Comparison of ENCODE assay signal across 8 cellular contexts in the genomic region with DNA sequence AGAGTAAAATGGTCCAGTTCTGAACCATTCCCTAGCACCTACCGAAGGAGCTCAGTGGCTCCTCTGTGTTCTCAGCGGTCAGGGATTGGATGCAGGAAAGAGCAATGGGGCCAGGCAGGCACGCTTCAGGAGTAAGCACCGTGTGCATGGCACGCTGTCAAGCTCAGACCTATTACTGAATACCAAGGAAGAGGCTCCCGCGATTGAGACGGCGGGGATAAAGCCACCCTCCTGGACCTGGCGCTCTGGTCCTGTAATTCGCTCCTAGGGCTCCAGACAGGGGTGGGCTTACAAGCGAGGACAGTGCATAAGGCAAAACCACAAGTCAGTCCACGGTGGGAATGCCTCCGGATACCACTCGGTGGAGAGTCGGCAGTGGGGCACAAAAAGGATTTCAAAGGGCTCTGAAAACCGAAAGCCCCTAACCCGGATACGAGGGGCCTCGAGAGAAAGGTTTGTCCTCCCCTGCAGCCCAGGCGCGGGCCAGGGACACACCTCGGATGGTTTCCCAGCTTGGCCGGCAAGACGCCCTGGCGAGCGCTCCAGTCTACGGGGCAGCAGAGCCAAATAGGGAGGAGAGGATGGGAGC. TPM values are rescaled to one million over a fixed set of nuclear protein-coding genes. Genes with fewer than 3 reads are reported as not detected.
DNase-seq lines count a peak whose midpoint lies in the region; ATAC-seq and TF ChIP-seq lines count a peak whose summit lies in the region.

No MANE protein-coding gene starts in this region.

- H3K27me3 Mint-ChIP-seq in activated CD4-positive, alpha-beta T cell treated with anti-CD3 and anti-CD28 coated beads, Interleukin-2, amount 10 ng/mL, durations not matched to agents 7 days and 5 days, result no peaks in the 10 kb centered on the region

- H3K27ac ChIP-seq in aorta (ENCODE audit: low read depth in 1 of 2, low read length in 2 of 2), result peak overlapping the region in 1 of 2 donors; percentile 93

- no peaks in the 10 kb centered on the region for H3K27me3 ChIP-seq in aorta (ENCODE audit: control insufficient read depth in 1 of 2, insufficient read depth in 2 of 2, low read length in 1 of 2)

- CTCF ChIA-PET in activated CD4-positive, alpha-beta T cell treated with anti-CD3 and anti-CD28 coated beads, Interleukin-2, amount 10 ng/mL, durations not matched to agents 7 days and 5 days (lab: Charles Lee), result interaction anchor here (0.9 to 1.0 kb wide), 2 partner anchors 13 to 26 kb away, joined by 3 read pairs; no protein-coding TSS in a partner anchor

- H3K27ac Mint-ChIP-seq in activated CD4-positive, alpha-beta T cell treated with anti-CD3 and anti-CD28 coated beads, Interleukin-2, amount 10 ng/mL, durations not matched to agents 7 days and 5 days, result peak overlapping the region; percentile 94

- ATAC-seq in esophagus mucosa (peak; percentile 26), mucosa of descending colon (no peak), aorta (ENCODE audit: low FRiP score) (peak; percentile 91), HG02885 (IDR thresholded peaks at IDR 0.05; ENCODE audit: poor library complexity, unreplicated experiment) (no peak)

- H3K4me3 ChIP-seq in mucosa of descending colon (peak overlapping the region; percentile 25), aorta (ENCODE audit: low read length in 2 of 2) (peak overlapping the region; percentile 60 to 91)

- POLR2A ChIA-PET in activated CD4-positive, alpha-beta T cell treated with anti-CD3 and anti-CD28 coated beads, Interleukin-2, amount 10 ng/mL, durations not matched to agents 7 days and 5 days (lab: Charles Lee), result interaction anchor here (0.7 to 1.0 kb wide), 2 partner anchors 33 to 35 kb away, joined by 3 to 4 read pairs; partner anchors contain the start of gene RIMOC1

- intact Hi-C loops in mucosa of descending colon (cut with DNase I, micrococcal nuclease), result no loop called here
- intact Hi-C loops in aorta (cut with DNase I), result no loop called here

- H3K36me3 Mint-ChIP-seq in activated CD4-positive, alpha-beta T cell treated with anti-CD3 and anti-CD28 coated beads, Interleukin-2, amount 10 ng/mL, durations not matched to agents 7 days and 5 days (ENCODE audit: low read depth), result peaks cover 24% of the 10 kb centered on the region

- 3% methylated on average over 24 to 28 of the region's 28 CpGs for WGBS in aorta, 2 donors

- H3K4me3 Mint-ChIP-seq in activated CD4-positive, alpha-beta T cell treated with anti-CD3 and anti-CD28 coated beads, Interleukin-2, amount 10 ng/mL, durations not matched to agents 7 days and 5 days, result peak overlapping the region; percentile 89

- H3K9me3 ChIP-seq in mucosa of descending colon (no peaks in the 10 kb centered on the region), aorta (ENCODE audit: control insufficient read depth, low read length) (no peaks in the 10 kb centered on the region)

- H3K4me1 Mint-ChIP-seq in activated CD4-positive, alpha-beta T cell treated with anti-CD3 and anti-CD28 coated beads, Interleukin-2, amount 10 ng/mL, durations not matched to agents 7 days and 5 days, result peaks cover 50% of the 10 kb centered on the region

- in situ Hi-C loops in KBM-7 (cut with MboI; ENCODE audit: low pct_unique_long_range_greater_than_20kb, low sequenced_read_pairs), result no loop called here

- no peaks in the 10 kb centered on the region for H3K9me3 Mint-ChIP-seq in activated CD4-positive, alpha-beta T cell treated with anti-CD3 and anti-CD28 coated beads, Interleukin-2, amount 10 ng/mL, durations not matched to agents 7 days and 5 days

- no peak for TF ChIP-seq CTCF in mucosa of descending colon (IDR thresholded peaks at IDR 0.05)

- DNase-seq in NCI-H2171 treated with DMSO at 0.1 percent for 48 hours (lab: John Stamatoyannopoulos, UW) (peak; percentile 24), NCI-H2171 (lab: John Stamatoyannopoulos, UW) (no peak), KBM-7 (peak; percentile 53), mucosa of descending colon (peak in 2 of 3 donors; percentile 9 to 70), aorta (peak; percentile 83 to 91)
- DNase-seq in activated CD4-positive, alpha-beta T cell treated with anti-CD3 and anti-CD28 coated beads, Interleukin-2, amount 10 ng/mL, durations not matched to agents 7 days and 5 days, result peak; percentile 21

- H3K4me1 ChIP-seq in mucosa of descending colon (ENCODE audit: low read depth) (peaks cover 8% of the 10 kb centered on the region), aorta (ENCODE audit: control insufficient read depth in 1 of 2, insufficient read depth in 2 of 2, low read length in 2 of 2) (peaks cover 0 to 6% of the 10 kb centered on the region in 2 donors)

- H3K36me3 ChIP-seq in mucosa of descending colon (ENCODE audit: low read depth) (no peaks in the 10 kb centered on the region), aorta (ENCODE audit: control insufficient read depth in 1 of 2, insufficient read depth in 2 of 2, low read length in 1 of 2) (peaks cover 0 to 3% of the 10 kb centered on the region in 2 donors)

RNA-seq across cellular contexts. Expression of gene OXCT1, which starts 1.0 kb away (rescaled TPM):
- total RNA-seq in activated CD4-positive, alpha-beta T cell treated with anti-CD3 and anti-CD28 coated beads, Interleukin-2, amount 10 ng/mL, durations not matched to agents 7 days and 5 days, result 10 to 100 TPM; 58.7 to 59.9 TPM
- 27.0 TPM for total RNA-seq in esophagus mucosa
- 10 to 100 TPM in 2 of 3 donors, 1 to 10 TPM in 1; 8.9 to 27.0 (median 14.9) TPM for total RNA-seq in mucosa of descending colon
- 10 to 100 TPM; 31.4 to 32.1 TPM for total RNA-seq in aorta
- polyA plus RNA-seq in aorta, result 10 to 100 TPM; 22.5 to 24.3 TPM

RNA-seq across cellular contexts. Expression of gene RIMOC1, which starts 34.9 kb away (rescaled TPM):
- total RNA-seq in activated CD4-positive, alpha-beta T cell treated with anti-CD3 and anti-CD28 coated beads, Interleukin-2, amount 10 ng/mL, durations not matched to agents 7 days and 5 days, result 10 to 100 TPM; 24.3 to 25.3 TPM
- total RNA-seq in esophagus mucosa (23.7 TPM), mucosa of descending colon (10 to 100 TPM; 21.9 to 28.7 (median 27.5) TPM), aorta (10 to 100 TPM; 25.1 to 25.2 TPM)
- 1 to 10 TPM; 5.0 to 7.5 TPM for polyA plus RNA-seq in aorta

RNA-seq across cellular contexts. Expression of gene FBXO4, which starts 55.8 kb away (rescaled TPM):
- total RNA-seq in activated CD4-positive, alpha-beta T cell treated with anti-CD3 and anti-CD28 coated beads, Interleukin-2, amount 10 ng/mL, durations not matched to agents 7 days and 5 days, result 10 to 100 TPM; 13.9 to 14.8 TPM
- total RNA-seq in esophagus mucosa (12.5 TPM), mucosa of descending colon (10 to 100 TPM in 1 of 3 donors, 1 to 10 TPM in 2; 5.9 to 11.4 (median 9.6) TPM), aorta (10 to 100 TPM; 10.2 to 11.5 TPM)
- polyA plus RNA-seq in aorta, result 10 to 100 TPM; 12.9 to 19.5 TPM

Comparison
In these comparisons a context has a peak if more than half of its experiments do, and no peak if none do; other contexts are left out.
1. ATAC-seq: peak in esophagus mucosa (single experiment) and aorta (single experiment); none in mucosa of descending colon (single experiment) and HG02885 (single experiment).